Comparison of ENCODE assay signal across 25 cellular contexts in the genomic region with DNA sequence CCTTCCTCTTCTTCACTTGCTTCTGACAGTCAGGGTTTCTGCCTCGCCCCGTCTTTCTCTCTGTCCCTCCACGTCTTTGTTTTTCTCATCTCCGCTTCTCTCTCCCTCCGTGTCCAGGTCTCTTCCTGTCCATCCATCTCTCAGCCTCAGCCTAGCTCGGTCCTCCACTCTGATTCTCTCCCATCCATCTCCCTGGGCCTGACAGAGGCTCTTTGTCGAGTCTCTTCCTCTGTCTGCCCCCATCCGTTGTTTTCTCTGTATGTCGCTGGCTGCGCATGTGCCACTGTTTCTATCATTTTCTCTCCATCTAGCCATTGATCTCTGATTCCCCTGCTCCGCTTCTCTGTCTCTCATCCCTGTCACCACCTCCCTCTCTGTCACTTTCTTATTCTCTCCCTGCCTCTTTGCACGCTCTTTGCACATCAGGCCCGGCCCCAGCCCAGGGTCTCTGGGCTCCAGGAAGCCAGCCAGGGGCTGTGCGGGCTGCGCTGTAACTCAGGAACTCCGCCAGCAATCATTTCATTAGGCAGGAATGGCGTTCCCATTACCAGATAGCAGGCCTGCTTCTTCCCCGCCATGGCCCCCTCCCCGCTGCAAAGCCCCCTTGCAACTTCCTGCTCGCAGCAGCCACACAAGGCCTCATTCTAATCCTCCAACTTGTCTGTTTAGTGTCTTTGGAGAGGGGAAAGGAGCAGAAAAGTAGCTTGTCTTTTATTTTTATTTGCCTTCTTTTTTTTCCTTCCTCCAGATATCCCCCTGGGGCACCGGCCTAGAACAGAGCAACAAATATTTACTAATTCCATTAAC.
DNase-seq lines count a peak whose midpoint lies in the region; ATAC-seq and TF ChIP-seq lines count a peak whose summit lies in the region.
"Had no signal": no experiment of that assay in that cellular context is flagged by ENCODE, and none has a peak within 500 bp of the region (broad histone marks: within the 10 kb centered on the region; RNA-seq: fewer than 3 reads in every experiment).

No MANE protein-coding gene starts in this region.

- peaks cover 14% of the 10 kb centered on the region for H3K4me1 Mint-ChIP-seq in brain
- peaks cover 82% of the 10 kb centered on the region for H3K4me1 Mint-ChIP-seq in mesothelial cell of epicardium
- peaks cover 32% of the 10 kb centered on the region for H3K4me1 Mint-ChIP-seq in type B pancreatic cell (ENCODE audit: unreplicated experiment)
- H3K4me1 Mint-ChIP-seq: naive thymus-derived CD4-positive, alpha-beta T cell; stimulated activated effector memory CD8-positive, alpha-beta T cell treated with anti-CD3 and anti-CD28 coated beads, Interleukin-12 subunit alpha, Interleukin-12 subunit beta, amount 100 ng/mL, for 72 hours; T-cell had no signal

- H3K9me3 Mint-ChIP-seq in brain = peaks cover 6 to 11% (median 8%) of the 10 kb centered on the region in 5 experiments
- H3K9me3 Mint-ChIP-seq in mesothelial cell of epicardium = peaks cover 3% of the 10 kb centered on the region
- peaks cover 10% of the 10 kb centered on the region for H3K9me3 Mint-ChIP-seq in type B pancreatic cell

- peak; percentile 12 to 16 for ATAC-seq in left cardiac atrium
- ATAC-seq in HG02981 (IDR thresholded peaks at IDR 0.05; ENCODE audit: unreplicated experiment) = no peak
- ATAC-seq: activated CD8-positive, alpha-beta T cell treated with anti-CD3 and anti-CD28 coated beads for 36 hours; CD8-positive, alpha-beta T cell; K562; naive thymus-derived CD4-positive, alpha-beta T cell; stimulated activated effector memory CD8-positive, alpha-beta T cell treated with anti-CD3 and anti-CD28 coated beads, Interleukin-12 subunit alpha, Interleukin-12 subunit beta, amount 100 ng/mL, for 72 hours; T-cell had no signal

- H3K27ac Mint-ChIP-seq in brain (peak overlapping the region in 4 of 5 experiments; percentile 20 to 82 (median 48)), mesothelial cell of epicardium (peak overlapping the region; percentile 100), type B pancreatic cell (peak overlapping the region; percentile 71)
- H3K27ac Mint-ChIP-seq: activated CD8-positive, alpha-beta T cell treated with anti-CD3 and anti-CD28 coated beads for 36 hours; CD8-positive, alpha-beta T cell; naive thymus-derived CD4-positive, alpha-beta T cell; stimulated activated effector memory CD8-positive, alpha-beta T cell treated with anti-CD3 and anti-CD28 coated beads, Interleukin-12 subunit alpha, Interleukin-12 subunit beta, amount 100 ng/mL, for 72 hours; T-cell had no signal

- DNase-seq in left cardiac atrium (no peak), mesothelial cell of epicardium (ENCODE audit: low spot score in 2 of 2, unreplicated experiment in 2 of 2) (peak; percentile 69 to 78), type B pancreatic cell (ENCODE audit: extremely low spot score, unreplicated experiment) (no peak), RPMI8226 (no peak), NCI-H1048 (lab: John Stamatoyannopoulos, UW) (no peak)
- DNase-seq: activated CD4-positive, CD25-positive, alpha-beta regulatory T cell treated with anti-CD3 and anti-CD28 coated beads, Interleukin-2, amount 50 U/mL, for 72 hours; activated CD8-positive, alpha-beta T cell treated with anti-CD3 and anti-CD28 coated beads for 36 hours; activated naive CD4-positive, alpha-beta T cell; activated T-cell treated with anti-CD3 and anti-CD28 coated beads, Interleukin-2, amount 50 U/mL, for 1 hour; CD8-positive, alpha-beta T cell; DMS53; dorsolateral prefrontal cortex; GF-D8; HCEC 1CT; mammary epithelial cell; MM.1S; naive thymus-derived CD4-positive, alpha-beta T cell; NCI-H1694; NCI-H2171 treated with DMSO at 0.1 percent for 48 hours; stimulated activated CD4-positive, alpha-beta T cell treated with anti-CD3 and anti-CD28 coated beads, Interleukin-2, amount 100 ng/mL, for 24 hours; T-cell had no signal

- TF ChIP-seq CTCF in brain (conservative IDR thresholded peaks at IDR 0.05) (no peak), mesothelial cell of epicardium (IDR thresholded peaks at IDR 0.05; ENCODE audit: unreplicated experiment) (no peak), type B pancreatic cell (conservative IDR thresholded peaks at IDR 0.05) (no peak)

- intact Hi-C loops in left cardiac atrium (cut with DNase I) = no loop called here

- H3K36me3 Mint-ChIP-seq in brain (no peaks in the 10 kb centered on the region), mesothelial cell of epicardium (peaks cover 22% of the 10 kb centered on the region), type B pancreatic cell (no peaks in the 10 kb centered on the region)
- H3K36me3 Mint-ChIP-seq: CD8-positive, alpha-beta T cell; stimulated activated effector memory CD8-positive, alpha-beta T cell treated with anti-CD3 and anti-CD28 coated beads, Interleukin-12 subunit alpha, Interleukin-12 subunit beta, amount 100 ng/mL, for 72 hours; T-cell had no signal

- peaks cover 2% of the 10 kb centered on the region for H3K27me3 Mint-ChIP-seq in brain
- no peaks in the 10 kb centered on the region for H3K27me3 Mint-ChIP-seq in mesothelial cell of epicardium (ENCODE audit: low read depth)
- peaks cover 23% of the 10 kb centered on the region for H3K27me3 Mint-ChIP-seq in type B pancreatic cell
- H3K27me3 Mint-ChIP-seq: activated CD8-positive, alpha-beta T cell treated with anti-CD3 and anti-CD28 coated beads for 36 hours had no signal

- H3K4me3 Mint-ChIP-seq in brain (peak overlapping the region in 2 of 5 experiments; percentile 7 to 15), mesothelial cell of epicardium (peak overlapping the region; percentile 63), type B pancreatic cell (peak overlapping the region; percentile 60)
- H3K4me3 Mint-ChIP-seq: activated CD8-positive, alpha-beta T cell treated with anti-CD3 and anti-CD28 coated beads for 36 hours; CD8-positive, alpha-beta T cell; naive thymus-derived CD4-positive, alpha-beta T cell; stimulated activated effector memory CD8-positive, alpha-beta T cell treated with anti-CD3 and anti-CD28 coated beads, Interleukin-12 subunit alpha, Interleukin-12 subunit beta, amount 100 ng/mL, for 72 hours; T-cell had no signal

Comparison
In these comparisons a context has a peak if more than half of its experiments do, and no peak if none do; other contexts are left out.
1. H3K27ac Mint-ChIP-seq: peak in every context shown above with its lines; median percentile 100 in mesothelial cell of epicardium; 71 in type B pancreatic cell; 48 in brain.
2. DNase-seq: peak in mesothelial cell of epicardium (2 of 2); none in left cardiac atrium (single experiment), type B pancreatic cell (single experiment), RPMI8226 (single experiment) and NCI-H1048 (single experiment).